Comparison of ENCODE assay signal across 11 cellular contexts in genomic region chr14:97153527-97153926, GRCh38.
"Had no signal": no experiment of that assay in that cellular context is flagged by ENCODE, and none has a peak within 500 bp of the region (broad histone marks: within the 10 kb centered on the region; RNA-seq: fewer than 3 reads in every experiment).

No MANE protein-coding gene starts in this region.

- ATAC-seq: HCT116, HepG2 had no signal

- H3K9ac ChIP-seq: GM23248, KMS-11 had no signal

- H3K4me1 ChIP-seq: HAP-1 had no signal

- H3K27me3 Mint-ChIP-seq: IgD-negative memory B cell had no signal

- H2AFZ ChIP-seq: GM23248 had no signal

- H3K36me3 Mint-ChIP-seq: IgD-negative memory B cell had no signal

- H3K27ac Mint-ChIP-seq: HFFc6, IgD-negative memory B cell had no signal

- H3K4me2 ChIP-seq: KMS-11 had no signal

- H3K4me3 ChIP-seq: GM23248, HAP-1 had no signal

- H3K27ac ChIP-seq: GM23248, HL-60, KMS-11 had no signal

- H3K36me3 ChIP-seq: HAP-1 had no signal

- H3K9me3 ChIP-seq: HAP-1 had no signal

- DNase-seq: GM23248, GOT3, H7, HFFc6, KBM-7 had no signal

- H3K4me3 Mint-ChIP-seq: HFFc6, IgD-negative memory B cell had no signal
